In genomic region chr2:130543785-130544528, GRCh38 we compare ENCODE assay signal across 12 cellular contexts. TPM values are rescaled to one million over a fixed set of nuclear protein-coding genes. Genes with fewer than 3 reads are reported as not detected.
"Had no signal": no experiment of that assay in that cellular context is flagged by ENCODE, and none has a peak within 500 bp of the region (broad histone marks: within the 10 kb centered on the region; RNA-seq: fewer than 3 reads in every experiment).

No MANE protein-coding gene starts in this region.

RNA-seq across cellular contexts. Expression of gene CFC1B, which starts 22.9 kb away (rescaled TPM):
- total RNA-seq: activated CD4-positive, alpha-beta memory T cell treated with anti-CD3 and anti-CD28 coated beads for 36 hours; activated CD4-positive, alpha-beta T cell treated with anti-CD3 and anti-CD28 coated beads, Interleukin-2, amount 10 ng/mL, durations not matched to agents 7 days and 5 days; activated CD8-positive, alpha-beta memory T cell treated with anti-CD3 and anti-CD28 coated beads for 36 hours; activated naive CD8-positive, alpha-beta T cell treated with anti-CD3 and anti-CD28 coated beads, Interleukin-2, amount 10 ng/mL, durations not matched to agents 7 days and 5 days; activated T-cell treated with anti-CD3 and anti-CD28 coated beads, Interleukin-2, amount 50 U/mL, for 72 hours; adrenal gland; breast epithelium; OCI-LY7; RPMI7951; SJCRH30; T-helper 2 cell treated with Interferon-gamma antibody and Interleukin-4, amounts not matched to agents 100 ng/mL and 5 ng/mL, for 36 hours had no signal
- polyA plus RNA-seq: adrenal gland, SK-N-SH had no signal

RNA-seq across cellular contexts. Expression of gene POTEI, which starts 34.8 kb away (rescaled TPM):
- total RNA-seq: activated CD4-positive, alpha-beta memory T cell treated with anti-CD3 and anti-CD28 coated beads for 36 hours; activated CD4-positive, alpha-beta T cell treated with anti-CD3 and anti-CD28 coated beads, Interleukin-2, amount 10 ng/mL, durations not matched to agents 7 days and 5 days; activated CD8-positive, alpha-beta memory T cell treated with anti-CD3 and anti-CD28 coated beads for 36 hours; activated naive CD8-positive, alpha-beta T cell treated with anti-CD3 and anti-CD28 coated beads, Interleukin-2, amount 10 ng/mL, durations not matched to agents 7 days and 5 days; activated T-cell treated with anti-CD3 and anti-CD28 coated beads, Interleukin-2, amount 50 U/mL, for 72 hours; RPMI7951; T-helper 2 cell treated with Interferon-gamma antibody and Interleukin-4, amounts not matched to agents 100 ng/mL and 5 ng/mL, for 36 hours had no signal
- polyA plus RNA-seq: SK-N-SH had no signal

RNA-seq across cellular contexts. Expression of gene CFC1, which starts 55.4 kb away (rescaled TPM):
- total RNA-seq: activated CD4-positive, alpha-beta memory T cell treated with anti-CD3 and anti-CD28 coated beads for 36 hours; activated CD4-positive, alpha-beta T cell treated with anti-CD3 and anti-CD28 coated beads, Interleukin-2, amount 10 ng/mL, durations not matched to agents 7 days and 5 days; activated CD8-positive, alpha-beta memory T cell treated with anti-CD3 and anti-CD28 coated beads for 36 hours; activated naive CD8-positive, alpha-beta T cell treated with anti-CD3 and anti-CD28 coated beads, Interleukin-2, amount 10 ng/mL, durations not matched to agents 7 days and 5 days; activated T-cell treated with anti-CD3 and anti-CD28 coated beads, Interleukin-2, amount 50 U/mL, for 72 hours; breast epithelium; OCI-LY7; RPMI7951; SJCRH30; T-helper 2 cell treated with Interferon-gamma antibody and Interleukin-4, amounts not matched to agents 100 ng/mL and 5 ng/mL, for 36 hours had no signal
- polyA plus RNA-seq: SK-N-SH had no signal
